22 cellular contexts compared by ENCODE assay signal in genomic region chr15:93274276-93274675, GRCh38.
"Had no signal": no experiment of that assay in that cellular context is flagged by ENCODE, and none has a peak within 500 bp of the region (broad histone marks: within the 10 kb centered on the region; RNA-seq: fewer than 3 reads in every experiment).

No MANE protein-coding gene starts in this region.

- H3K4me1 ChIP-seq: esophagus muscularis mucosa, gastroesophageal sphincter, heart left ventricle, psoas muscle had no signal

- H3K36me3 ChIP-seq: esophagus muscularis mucosa, gastroesophageal sphincter, heart left ventricle, tibial nerve had no signal

- H3K27me3 ChIP-seq: esophagus muscularis mucosa, gastroesophageal sphincter, heart left ventricle, tibial nerve had no signal

- H3K27me3 Mint-ChIP-seq: stimulated activated naive CD8-positive, alpha-beta T cell treated with anti-CD3 and anti-CD28 coated beads, Interleukin-15, Interleukin-2, amounts not matched to agents 100 ng/mL and 50 ng/mL, for 24 hours had no signal

- H3K27ac Mint-ChIP-seq: activated T-cell treated with anti-CD3 and anti-CD28 coated beads, Interleukin-2, amount 50 U/mL, for 72 hours; mesothelial cell of epicardium; natural killer cell treated with Interleukin-12 subunit alpha and Interleukin-12 subunit beta and Interleukin-15 and Interleukin-18, amount 100 ng/mL, for 72 hours; stimulated activated naive CD8-positive, alpha-beta T cell treated with anti-CD3 and anti-CD28 coated beads, Interleukin-15, Interleukin-2, amounts not matched to agents 100 ng/mL and 50 ng/mL, for 24 hours had no signal

- DNase-seq: activated CD4-positive, alpha-beta T cell treated with anti-CD3 and anti-CD28 coated beads, Interleukin-2, amount 50 U/mL, for 1 hour; activated effector memory CD4-positive, alpha-beta T cell treated with anti-CD3 and anti-CD28 coated beads, Interleukin-2, amount 50 U/mL, for 16 hours; activated naive CD4-positive, alpha-beta T cell treated with anti-CD3 and anti-CD28 coated beads, Interleukin-2, amount 50 U/mL, for 16 hours; activated T-cell treated with anti-CD3 and anti-CD28 coated beads, Interleukin-2, amount 50 U/mL, for 72 hours; cerebellar nuclear complex; cortex of kidney; effector CD8-positive, alpha-beta T cell; heart left ventricle; left colon; psoas muscle; right cardiac atrium; T-helper 1 cell; T1000 had no signal

- H3K4me3 Mint-ChIP-seq: activated T-cell treated with anti-CD3 and anti-CD28 coated beads, Interleukin-2, amount 50 U/mL, for 72 hours; mesothelial cell of epicardium; natural killer cell treated with Interleukin-12 subunit alpha and Interleukin-12 subunit beta and Interleukin-15 and Interleukin-18, amount 100 ng/mL, for 72 hours; stimulated activated naive CD8-positive, alpha-beta T cell treated with anti-CD3 and anti-CD28 coated beads, Interleukin-15, Interleukin-2, amounts not matched to agents 100 ng/mL and 50 ng/mL, for 24 hours had no signal

- H3K36me3 Mint-ChIP-seq: mesothelial cell of epicardium had no signal

- H3K9me3 Mint-ChIP-seq: natural killer cell treated with Interleukin-12 subunit alpha and Interleukin-12 subunit beta and Interleukin-15 and Interleukin-18, amount 100 ng/mL, for 72 hours; stimulated activated naive CD8-positive, alpha-beta T cell treated with anti-CD3 and anti-CD28 coated beads, Interleukin-15, Interleukin-2, amounts not matched to agents 100 ng/mL and 50 ng/mL, for 24 hours had no signal

- H3K27ac ChIP-seq: esophagus muscularis mucosa, gastroesophageal sphincter, heart left ventricle, psoas muscle, skin epidermis, tibial nerve had no signal

- H3K4me1 Mint-ChIP-seq: mesothelial cell of epicardium had no signal

- H3K4me3 ChIP-seq: esophagus muscularis mucosa, gastroesophageal sphincter, heart left ventricle, lung, psoas muscle, skin epidermis, tibial nerve had no signal

- ATAC-seq: activated CD4-positive, CD25-positive, alpha-beta regulatory T cell treated with anti-CD3 and anti-CD28 coated beads, Interleukin-2, amount 50 U/mL, for 24 hours; activated T-cell treated with anti-CD3 and anti-CD28 coated beads, Interleukin-2, amount 50 U/mL, for 72 hours; gastroesophageal sphincter; heart left ventricle; left colon; natural killer cell treated with Interleukin-12 subunit alpha and Interleukin-12 subunit beta and Interleukin-15 and Interleukin-18, amount 100 ng/mL, for 72 hours; psoas muscle; right cardiac atrium had no signal
